In genomic region chr21:35102488-35103407, GRCh38 we compare ENCODE assay signal across 8 cellular contexts. TPM values are rescaled to one million over a fixed set of nuclear protein-coding genes. Genes with fewer than 3 reads are reported as not detected.
DNase-seq lines count a peak whose midpoint lies in the region; ATAC-seq and TF ChIP-seq lines count a peak whose summit lies in the region.

No MANE protein-coding gene starts in this region.

- H3K4me3 Mint-ChIP-seq in activated CD4-positive, alpha-beta T cell treated with anti-CD3 and anti-CD28 coated beads for 36 hours, result no peak overlapping the region

- ATAC-seq in activated CD4-positive, alpha-beta T cell treated with anti-CD3 and anti-CD28 coated beads for 36 hours, result peak; percentile 73
- ATAC-seq in GM21786 (IDR thresholded peaks at IDR 0.05; ENCODE audit: unreplicated experiment), result no peak

- H3K27ac ChIP-seq in testis, result no peak overlapping the region

- H3K4me1 ChIP-seq in testis, result no peaks in the 10 kb centered on the region

- no peaks in the 10 kb centered on the region for H3K36me3 Mint-ChIP-seq in activated CD4-positive, alpha-beta T cell treated with anti-CD3 and anti-CD28 coated beads for 36 hours (ENCODE audit: low read depth)

- POLR2A ChIA-PET in activated CD4-positive, alpha-beta T cell treated with anti-CD3 and anti-CD28 coated beads for 36 hours (lab: Charles Lee), result interaction anchor here (0.6 to 0.8 kb wide), 3 partner anchors 13 to 112 kb away, joined by 3 read pairs; no protein-coding TSS in a partner anchor

- H3K4me3 ChIP-seq in testis, result no peak overlapping the region

- no peaks in the 10 kb centered on the region for H3K27me3 ChIP-seq in testis

- 73 to 80% methylated on average over 8 of the region's 8 CpGs for WGBS in testis, 2 donors

- no peak overlapping the region for H3K27ac Mint-ChIP-seq in activated CD4-positive, alpha-beta T cell treated with anti-CD3 and anti-CD28 coated beads for 36 hours

- CTCF ChIA-PET in activated CD4-positive, alpha-beta T cell treated with anti-CD3 and anti-CD28 coated beads for 36 hours (lab: Charles Lee), result interaction anchor here (0.6 to 0.7 kb wide), 3 partner anchors 249 to 769 kb away, joined by 3 to 5 read pairs (median 4); no protein-coding TSS in a partner anchor

- H3K27me3 Mint-ChIP-seq in activated CD4-positive, alpha-beta T cell treated with anti-CD3 and anti-CD28 coated beads for 36 hours, result no peaks in the 10 kb centered on the region

- no peaks in the 10 kb centered on the region for H3K36me3 ChIP-seq in testis (ENCODE audit: low read depth, missing control alignments)

- H3K9me3 Mint-ChIP-seq in activated CD4-positive, alpha-beta T cell treated with anti-CD3 and anti-CD28 coated beads for 36 hours (ENCODE audit: low read depth), result no peaks in the 10 kb centered on the region

- H3K4me1 Mint-ChIP-seq in activated CD4-positive, alpha-beta T cell treated with anti-CD3 and anti-CD28 coated beads for 36 hours, result peaks cover 5% of the 10 kb centered on the region

- TF ChIP-seq POLR2A in testis (IDR thresholded peaks at IDR 0.05), result no peak

- TF ChIP-seq CTCF in testis (IDR thresholded peaks at IDR 0.05), result no peak

- DNase-seq in activated CD4-positive, alpha-beta T cell treated with anti-CD3 and anti-CD28 coated beads for 36 hours, result peak; percentile 59
- DNase-seq in activated CD4-positive, alpha-beta T cell treated with anti-CD3 and anti-CD28 coated beads for 1 hour, result no peak
- peak; percentile 56 for DNase-seq in activated CD4-positive, alpha-beta T cell treated with anti-CD3 and anti-CD28 coated beads for 48 hours
- DNase-seq in hypothalamus (lab: John Stamatoyannopoulos, UW) (peak in 29 of 51 donors; percentile 1 to 44 (median 14)), testis (peak; percentile 37), GOT3 (lab: John Stamatoyannopoulos, UW) (no peak), SW 1271 (lab: John Stamatoyannopoulos, UW) (no peak)

- intact Hi-C loops in activated CD4-positive, alpha-beta T cell treated with anti-CD3 and anti-CD28 coated beads for 36 hours (cut with DNase I, micrococcal nuclease), result no loop called here
- intact Hi-C loops in testis (cut with DNase I; ENCODE audit: low total_unique reads), result no loop called here

- no peaks in the 10 kb centered on the region for H3K9me3 ChIP-seq in testis

RNA-seq across cellular contexts. Expression of gene RUNX1, which starts 53.6 kb away (rescaled TPM):
- 10 to 100 TPM; 49.5 to 58.8 TPM for total RNA-seq in activated CD4-positive, alpha-beta T cell treated with anti-CD3 and anti-CD28 coated beads for 36 hours
- total RNA-seq in testis, result 10 to 100 TPM; 24.3 to 28.7 TPM
- 11.1 TPM for polyA plus RNA-seq in testis (ENCODE audit: insufficient read depth, low read depth, low replicate concordance)

Comparison
In these comparisons a context has a peak if more than half of its experiments do, and no peak if none do; other contexts are left out.
1. DNase-seq: peak in activated CD4-positive, alpha-beta T cell treated with anti-CD3 and anti-CD28 coated beads for 36 hours (single experiment), activated CD4-positive, alpha-beta T cell treated with anti-CD3 and anti-CD28 coated beads for 48 hours (single experiment), hypothalamus (29 of 51) and testis (single experiment); none in activated CD4-positive, alpha-beta T cell treated with anti-CD3 and anti-CD28 coated beads for 1 hour (single experiment), GOT3 (single experiment) and SW 1271 (0 of 2).